Comparison of ENCODE assay signal across 8 cellular contexts in the genomic region with DNA sequence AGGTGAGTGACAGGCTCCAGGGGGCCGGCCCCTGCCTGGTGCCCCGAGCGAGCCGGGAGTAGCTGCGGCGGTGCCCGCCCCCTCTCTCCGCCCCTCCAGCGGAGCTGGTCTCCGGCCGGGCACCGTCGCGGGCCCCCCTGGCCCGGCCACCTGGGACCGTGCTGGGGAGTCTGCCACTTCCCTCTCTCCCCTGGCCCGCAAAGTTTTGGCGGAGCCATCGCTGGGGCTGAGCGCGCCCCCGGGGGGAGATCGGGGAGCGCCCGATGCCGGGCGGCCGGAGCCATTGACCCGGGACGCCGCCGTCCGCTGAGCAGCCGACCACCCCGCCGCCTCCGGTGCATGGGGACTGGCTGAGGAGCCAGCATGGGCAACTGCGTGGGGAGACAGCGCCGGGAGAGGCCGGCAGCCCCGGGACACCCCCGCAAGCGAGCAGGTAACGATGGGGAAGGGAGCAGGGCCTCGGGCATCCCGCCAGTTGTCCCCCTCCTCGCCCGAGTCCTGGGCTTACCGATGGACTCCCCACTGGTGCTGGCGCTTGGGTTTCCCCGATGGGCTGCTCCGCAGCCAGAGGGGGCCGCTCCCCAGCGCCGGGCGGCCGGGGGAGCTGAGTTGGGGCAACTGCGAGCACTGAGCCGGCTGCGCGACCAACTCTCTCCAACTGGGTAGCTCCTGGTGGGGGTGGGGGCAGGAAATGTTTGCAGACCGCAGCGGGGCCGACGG. TPM values are rescaled to one million over a fixed set of nuclear protein-coding genes. Genes with fewer than 3 reads are reported as not detected.
DNase-seq lines count a peak whose midpoint lies in the region; ATAC-seq and TF ChIP-seq lines count a peak whose summit lies in the region.

A gene with protein sequence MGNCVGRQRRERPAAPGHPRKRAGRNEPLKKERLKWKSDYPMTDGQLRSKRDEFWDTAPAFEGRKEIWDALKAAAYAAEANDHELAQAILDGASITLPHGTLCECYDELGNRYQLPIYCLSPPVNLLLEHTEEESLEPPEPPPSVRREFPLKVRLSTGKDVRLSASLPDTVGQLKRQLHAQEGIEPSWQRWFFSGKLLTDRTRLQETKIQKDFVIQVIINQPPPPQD (plus strand): TSS at position 84 of the 720 bp plus-strand sequence. CDS start 280 bp downstream, at position 364.

- H2AFZ ChIP-seq in Loucy (ENCODE audit: low read length), result peak within 1 kb of the TSS; percentile 95

- no peaks in the 10 kb centered on the region for H3K36me3 ChIP-seq in A673 (ENCODE audit: insufficient read depth, low read length, poor library complexity, severe bottlenecking)
- H3K36me3 ChIP-seq in Loucy (ENCODE audit: insufficient read depth, low read length), result no peaks in the 10 kb centered on the region
- no peaks in the 10 kb centered on the region for H3K36me3 ChIP-seq in esophagus (ENCODE audit: control insufficient read depth in 2 of 2, insufficient read depth in 2 of 2, low read length in 1 of 2)
- H3K36me3 ChIP-seq in muscle layer of duodenum (ENCODE audit: control insufficient read depth in 1 of 2, insufficient read depth in 2 of 2, low read length in 2 of 2), result no peaks in the 10 kb centered on the region
- H3K36me3 ChIP-seq in stomach smooth muscle (ENCODE audit: control insufficient read depth in 2 of 2, insufficient read depth in 2 of 2, low read length in 2 of 2), result no peaks in the 10 kb centered on the region

- in situ Hi-C loops in ACHN (cut with HindIII; ENCODE audit: low pct_ligation_motif_present, low pct_unique_long_range_greater_than_20kb, low sequenced_read_pairs), result no loop called here

- H3K4me2 ChIP-seq in Loucy (ENCODE audit: low read depth, low read length, poor library complexity, severe bottlenecking), result peak within 1 kb of the TSS; percentile 92

- no peak for TF ChIP-seq CTCF in A673 (conservative IDR thresholded peaks at IDR 0.05; ENCODE audit: low read depth, low read length)
- TF ChIP-seq CTCF in Loucy (conservative IDR thresholded peaks at IDR 0.05; ENCODE audit: low read length), result no peak

- peak within 1 kb of the TSS; percentile 93 for H3K4me3 ChIP-seq in A673 (ENCODE audit: low read depth, low read length, poor library complexity, severe bottlenecking)
- H3K4me3 ChIP-seq in Loucy (ENCODE audit: low read length, poor library complexity, severe bottlenecking), result peak within 1 kb of the TSS; percentile 90
- H3K4me3 ChIP-seq in esophagus (ENCODE audit: low read depth in 1 of 2, low read length in 2 of 2), result peak within 1 kb of the TSS; percentile 74 to 84
- peak within 1 kb of the TSS; percentile 87 to 96 for H3K4me3 ChIP-seq in muscle layer of duodenum (ENCODE audit: low read depth in 1 of 2, low read length in 2 of 2)
- H3K4me3 ChIP-seq in stomach smooth muscle (ENCODE audit: low read length in 2 of 2), result peak within 1 kb of the TSS; percentile 99

- H3K9me3 ChIP-seq in A673 (ENCODE audit: low read depth, low read length, poor library complexity, severe bottlenecking) (no peaks in the 10 kb centered on the region), Loucy (ENCODE audit: insufficient read depth, low read depth, low read length) (no peaks in the 10 kb centered on the region), esophagus (ENCODE audit: control insufficient read depth in 2 of 2, insufficient read depth in 1 of 2, low read depth in 1 of 2, low read length in 1 of 2) (no peaks in the 10 kb centered on the region), muscle layer of duodenum (ENCODE audit: control insufficient read depth in 1 of 2, low read length in 2 of 2) (no peaks in the 10 kb centered on the region), stomach smooth muscle (ENCODE audit: control insufficient read depth in 2 of 2, low read length in 2 of 2) (no peaks in the 10 kb centered on the region)

- no peaks in the 10 kb centered on the region for H3F3A ChIP-seq in Loucy (ENCODE audit: low read depth)

- no TSS peak for BruUV-seq in A673 (replicated peaks; lab: Mats Ljungman, UMichigan)

- H4K20me1 ChIP-seq in Loucy (ENCODE audit: insufficient read depth, low read length, poor library complexity, severe bottlenecking), result peaks cover 37% of the 10 kb centered on the region

- POLR2A ChIA-PET in A673 (lab: Charles Lee; ENCODE audit: low non-redundant PET), result no interaction called here

- H3K27me3 ChIP-seq in A673 (replicated peaks; ENCODE audit: insufficient read depth, low read depth, low read length, poor library complexity) (peaks cover 27% of the 10 kb centered on the region), Loucy (ENCODE audit: insufficient read depth, low read length, poor library complexity, severe bottlenecking) (no peaks in the 10 kb centered on the region), esophagus (ENCODE audit: control insufficient read depth in 1 of 2, insufficient read depth in 2 of 2, low read length in 2 of 2) (no peaks in the 10 kb centered on the region), muscle layer of duodenum (ENCODE audit: low read depth, low read length) (no peaks in the 10 kb centered on the region), stomach smooth muscle (ENCODE audit: control insufficient read depth in 1 of 2, insufficient read depth in 2 of 2, low read length in 2 of 2) (no peaks in the 10 kb centered on the region)

- H3K9me2 ChIP-seq in Loucy (replicated peaks; ENCODE audit: low read depth, low read length), result no peaks in the 10 kb centered on the region

- DNase-seq in A673 (ENCODE audit: low spot score) (peak; percentile 39), activated T-cell treated with anti-CD3 and anti-CD28 coated beads for 24 hours (ENCODE audit: low read depth) (peak; percentile 19), ACHN (no peak)

- H3K27ac ChIP-seq in A673 (ENCODE audit: low read depth, low read length, poor library complexity, severe bottlenecking) (peak within 1 kb of the TSS; percentile 88), esophagus (ENCODE audit: low read depth in 2 of 2, low read length in 1 of 2) (peak within 1 kb of the TSS; percentile 86 to 92), muscle layer of duodenum (ENCODE audit: low read length) (peak within 1 kb of the TSS; percentile 93), stomach smooth muscle (ENCODE audit: low read length) (peak within 1 kb of the TSS; percentile 88)

- ATAC-seq in GM19467 (IDR thresholded peaks at IDR 0.05; ENCODE audit: unreplicated experiment), result peak; percentile 0

- peaks cover 13% of the 10 kb centered on the region for H3K4me1 ChIP-seq in A673 (ENCODE audit: insufficient read depth, low read length, poor library complexity, severe bottlenecking)
- H3K4me1 ChIP-seq in Loucy (ENCODE audit: insufficient read depth, low read length, poor library complexity, severe bottlenecking), result peaks cover 40% of the 10 kb centered on the region
- peaks cover 0 to 6% of the 10 kb centered on the region in 2 donors for H3K4me1 ChIP-seq in esophagus (ENCODE audit: control insufficient read depth in 2 of 2, insufficient read depth in 2 of 2, low read length in 1 of 2)
- H3K4me1 ChIP-seq in muscle layer of duodenum (ENCODE audit: control insufficient read depth in 1 of 2, insufficient read depth in 2 of 2, low read length in 2 of 2), result peaks cover 10 to 44% of the 10 kb centered on the region in 2 donors
- H3K4me1 ChIP-seq in stomach smooth muscle (ENCODE audit: control insufficient read depth, insufficient read depth, low read length), result peaks cover 23% of the 10 kb centered on the region

- CTCF ChIA-PET in A673 (lab: Charles Lee), result no interaction called here

- peaks cover 39% of the 10 kb centered on the region for H3K79me2 ChIP-seq in Loucy (ENCODE audit: insufficient read depth, low read length)

- WGBS in esophagus, 2 donors, result 1% methylated on average over 50 to 66 of the region's 66 CpGs

- H3K9ac ChIP-seq in Loucy (ENCODE audit: low read depth, low read length, poor library complexity, severe bottlenecking), result peak within 1 kb of the TSS; percentile 86
- peak within 1 kb of the TSS; percentile 90 to 91 for H3K9ac ChIP-seq in stomach smooth muscle (ENCODE audit: low read length in 2 of 2)

- intact Hi-C loops in A673 (cut with micrococcal nuclease; ENCODE audit: unreplicated experiment), result no loop called here

RNA-seq across cellular contexts. Expression of the gene that starts here (rescaled TPM):
- 3.1 and 4.2 TPM in 2 replicates for total RNA-seq in A673 (2021)
- 1 to 10 TPM; 5.8 to 6.7 TPM for polyA plus RNA-seq in esophagus
